In genomic region chr17:17300624-17301568, GRCh38 we compare ENCODE assay signal across 8 cellular contexts. TPM values are rescaled to one million over a fixed set of nuclear protein-coding genes. Genes with fewer than 3 reads are reported as not detected.
A peak's percentile ranks its signal among the peaks of the same experiment; 100 is the strongest.
DNase-seq lines count a peak whose midpoint lies in the region; ATAC-seq lines count a peak whose summit lies in the region.

No MANE protein-coding gene starts in this region.

- DNase-seq in SK-N-DZ (ENCODE audit: low spot score): peak; percentile 96
- DNase-seq in amniotic epithelial cell (ENCODE audit: low read depth): peak; percentile 57
- peak; percentile 88 for DNase-seq in iPS DF 6.9 (ENCODE audit: low read depth, low spot score)
- DNase-seq in NCI-H1694 treated with DMSO at 0.1 percent for 48 hours (lab: John Stamatoyannopoulos, UW): no peak
- no peak for DNase-seq in NCI-H446 treated with DMSO at 0.1 percent for 48 hours (lab: John Stamatoyannopoulos, UW)

- peak overlapping the region; percentile 60; the same call in 1 of the 2 replicates for H3K4me3 ChIP-seq in iPS DF 6.9 (ENCODE audit: low read length)
- peak overlapping the region; percentile 29 to 38 (median 33) for H3K4me3 ChIP-seq in skeletal muscle tissue (ENCODE audit: low read length in 3 of 3)

- WGBS in iPS DF 6.9 (ENCODE audit: insufficient coverage, insufficient read length): no CpG with 5 or more reads among the region's 35 CpGs

- no peaks in the 10 kb centered on the region for H3K36me3 ChIP-seq in iPS DF 6.9 (ENCODE audit: control insufficient read depth, insufficient read depth, low read length)
- H3K36me3 ChIP-seq in skeletal muscle tissue (ENCODE audit: control insufficient read depth in 3 of 3, insufficient read depth in 3 of 3, low read length in 3 of 3): no peaks in the 10 kb centered on the region

- no peaks in the 10 kb centered on the region for H3K9me3 ChIP-seq in iPS DF 6.9 (ENCODE audit: control insufficient read depth, insufficient read depth, low read length)
- no peaks in the 10 kb centered on the region for H3K9me3 ChIP-seq in skeletal muscle tissue (ENCODE audit: control insufficient read depth in 3 of 3, low read length in 3 of 3)

- H3K27ac ChIP-seq in iPS DF 6.9 (ENCODE audit: low read length) (no peak overlapping the region), skeletal muscle tissue (ENCODE audit: low read depth, low read length) (no peak overlapping the region)

- H3K27me3 ChIP-seq in iPS DF 6.9 (ENCODE audit: control insufficient read depth, insufficient read depth, low read length) (no peaks in the 10 kb centered on the region), skeletal muscle tissue (ENCODE audit: control insufficient read depth in 3 of 3, insufficient read depth in 3 of 3, low read length in 3 of 3) (peaks cover 0 to 13% (median 0%) of the 10 kb centered on the region in 3 donors)

- H3K4me1 ChIP-seq in iPS DF 6.9 (ENCODE audit: control insufficient read depth, insufficient read depth, low read length) (no peaks in the 10 kb centered on the region), skeletal muscle tissue (ENCODE audit: control insufficient read depth in 3 of 3, insufficient read depth in 3 of 3, low read length in 3 of 3) (peaks cover 5 to 11% (median 5%) of the 10 kb centered on the region in 3 donors)

- ATAC-seq in GM21786 (IDR thresholded peaks at IDR 0.05; ENCODE audit: unreplicated experiment) (peak; percentile 39), HG03571 (IDR thresholded peaks at IDR 0.05; ENCODE audit: unreplicated experiment) (no peak)

- peak overlapping the region in 2 of 3 donors; percentile 33 to 53 for H3K9ac ChIP-seq in skeletal muscle tissue (ENCODE audit: low read depth in 1 of 3, low read length in 3 of 3)

RNA-seq across cellular contexts. Expression of gene NT5M, which starts 2.3 kb away (rescaled TPM):
- 21.6 and 27.8 TPM in 2 replicates for polyA plus RNA-seq in SK-N-DZ (2014; cell fraction: cytosol; rRNA removed)
- 24.1 and 31.9 TPM in 2 replicates for polyA plus RNA-seq in SK-N-DZ (2014; cell fraction: nucleus; rRNA removed)
- 4.2 TPM for total RNA-seq in skeletal muscle tissue

RNA-seq across cellular contexts. Expression of gene COPS3, which starts 19.9 kb away (rescaled TPM):
- 255 and 282 TPM in 2 replicates for polyA plus RNA-seq in SK-N-DZ (2014; cell fraction: cytosol; rRNA removed)
- polyA plus RNA-seq in SK-N-DZ (2014; cell fraction: nucleus; rRNA removed): 125 and 144 TPM in 2 replicates
- total RNA-seq in skeletal muscle tissue: 89.2 TPM

Comparison
In these comparisons a context has a peak if more than half of its experiments do, and no peak if none do; other contexts are left out.
1. DNase-seq: peak in SK-N-DZ (single experiment), amniotic epithelial cell (single experiment) and iPS DF 6.9 (single experiment); none in NCI-H1694 treated with DMSO at 0.1 percent for 48 hours (single experiment) and NCI-H446 treated with DMSO at 0.1 percent for 48 hours (single experiment).